Comparison of ENCODE assay signal across 8 cellular contexts in genomic region chr1:107935396-107936064, GRCh38. TPM values are rescaled to one million over a fixed set of nuclear protein-coding genes. Genes with fewer than 3 reads are reported as not detected.
DNase-seq lines count a peak whose midpoint lies in the region; ATAC-seq and TF ChIP-seq lines count a peak whose summit lies in the region.

No MANE protein-coding gene starts in this region.

- H3K36me3 ChIP-seq in KOPT-K1 (ENCODE audit: insufficient read depth, low read length) = no peaks in the 10 kb centered on the region
- H3K36me3 ChIP-seq in breast epithelium = no peaks in the 10 kb centered on the region
- H3K36me3 ChIP-seq in HAP-1 (replicated peaks) = no peaks in the 10 kb centered on the region

- H3K27me3 ChIP-seq in breast epithelium (no peaks in the 10 kb centered on the region), HAP-1 (ENCODE audit: low read depth) (no peaks in the 10 kb centered on the region)

- H3K9me3 ChIP-seq in KOPT-K1 (ENCODE audit: insufficient read depth, low read length, poor library complexity, severe bottlenecking) (no peaks in the 10 kb centered on the region), breast epithelium (no peaks in the 10 kb centered on the region), HAP-1 (no peaks in the 10 kb centered on the region)

- ATAC-seq in GM18499 (IDR thresholded peaks at IDR 0.05; ENCODE audit: insufficient read depth, unreplicated experiment) (peak; percentile 92), GM21723 (IDR thresholded peaks at IDR 0.05; ENCODE audit: unreplicated experiment) (peak; percentile 88)

- no peak for TF ChIP-seq POLR2A in breast epithelium (IDR thresholded peaks at IDR 0.05)

- TF ChIP-seq CTCF in breast epithelium (IDR thresholded peaks at IDR 0.05) = no peak

- no peak overlapping the region for H3K4me3 ChIP-seq in breast epithelium
- H3K4me3 ChIP-seq in HAP-1 = no peak overlapping the region

- peaks cover 7% of the 10 kb centered on the region in 2 donors for H3K4me1 ChIP-seq in breast epithelium
- H3K4me1 ChIP-seq in HAP-1 = no peaks in the 10 kb centered on the region

- in situ Hi-C loops in HAP-1 (cut with MboI; ENCODE audit: low sequenced_read_pairs) = no loop called here

- peak overlapping the region; percentile 46 for H3K27ac ChIP-seq in KOPT-K1 (ENCODE audit: low read depth, low read length, poor library complexity, severe bottlenecking)
- H3K27ac ChIP-seq in breast epithelium = peak overlapping the region; percentile 3 to 56

- DNase-seq in breast epithelium (ENCODE audit: low spot score in 2 of 2) (no peak), SHP77 (lab: John Stamatoyannopoulos, UW) (no peak), A172 (ENCODE audit: low spot score) (no peak), HAP-1 (ENCODE audit: low spot score in 2 of 2) (no peak), hepatic stellate cell (ENCODE audit: low spot score) (no peak)

- intact Hi-C loops in breast epithelium (cut with DNase I; ENCODE audit: low total_unique reads) = no loop called here

RNA-seq across cellular contexts. Expression of gene VAV3, which starts 29.4 kb away (rescaled TPM):
- total RNA-seq in breast epithelium = 100 to 1,000 TPM in 2 of 3 donors, 1 to 10 TPM in 1; 8.0 to 153 (median 113) TPM
- 0.65 and 0.88 TPM in 2 replicates for total RNA-seq in A172 (2014; rRNA removed; shearing (Covaris generic))
